Comparison of ENCODE assay signal across 32 cellular contexts in genomic region chr4:116516711-116517110, GRCh38.
"Had no signal": no experiment of that assay in that cellular context is flagged by ENCODE, and none has a peak within 500 bp of the region (broad histone marks: within the 10 kb centered on the region; RNA-seq: fewer than 3 reads in every experiment).

No MANE protein-coding gene starts in this region.

- H3K4me1 ChIP-seq: ascending aorta, breast epithelium had no signal

- H3K36me3 ChIP-seq: adrenal gland, ascending aorta, brain microvascular endothelial cell, breast epithelium, cardiac muscle cell had no signal

- H3K27me3 ChIP-seq: adrenal gland, ascending aorta, body of pancreas, brain microvascular endothelial cell, breast epithelium, cardiac muscle cell had no signal

- H3K4me3 ChIP-seq: adrenal gland, ascending aorta, body of pancreas, breast epithelium, cardiac muscle cell had no signal

- DNase-seq: activated effector memory CD4-positive, alpha-beta T cell treated with anti-CD3 and anti-CD28 coated beads, Interleukin-2, amount 50 U/mL, for 16 hours; activated effector memory CD4-positive, alpha-beta T cell treated with Interleukin-2 at 50 U/mL for 16 hours; activated gamma-delta T cell; activated gamma-delta T cell treated with Interleukin-2 at 50 U/mL for 16 hours; activated naive CD4-positive, alpha-beta T cell; activated naive CD4-positive, alpha-beta T cell treated with anti-CD3 and anti-CD28 coated beads for 36 hours; activated naive CD4-positive, alpha-beta T cell treated with anti-CD3 and anti-CD28 coated beads, Interleukin-2, amount 10 ng/mL, durations not matched to agents 7 days and 5 days; activated naive CD4-positive, alpha-beta T cell treated with anti-CD3 and anti-CD28 coated beads, Interleukin-2, amount 50 U/mL, for 16 hours; activated naive CD4-positive, alpha-beta T cell treated with Interleukin-2 at 50 U/mL for 16 hours; activated naive CD8-positive, alpha-beta T cell treated with anti-CD3 and anti-CD28 coated beads for 36 hours; activated naive CD8-positive, alpha-beta T cell treated with anti-CD3 and anti-CD28 coated beads, Interleukin-2, amount 10 ng/mL, durations not matched to agents 7 days and 5 days; activated naive CD8-positive, alpha-beta T cell treated with anti-CD3 and anti-CD28 coated beads, Interleukin-2, amount 50 U/mL, for 24 hours; activated T-cell treated with anti-CD3 and anti-CD28 coated beads, Interleukin-2, amount 50 U/mL, for 1 hour; activated T-cell treated with anti-CD3 and anti-CD28 coated beads, Interleukin-2, amount 50 U/mL, for 24 hours; activated T-cell treated with anti-CD3 and anti-CD28 coated beads, Interleukin-2, amount 50 U/mL, for 4 hours; activated T-cell treated with anti-CD3 and anti-CD28 coated beads, Interleukin-2, amount 50 U/mL, for 48 hours; activated T-cell treated with anti-CD3 and anti-CD28 coated beads, Interleukin-2, amount 50 U/mL, for 72 hours; adrenal gland; amniotic stem cell; amygdala; anterior cingulate cortex; aorta; brain microvascular endothelial cell; caudate nucleus; central memory CD4-positive, alpha-beta T cell; cerebellar nuclear complex had no signal

- H3K27ac ChIP-seq: adrenal gland, ascending aorta, body of pancreas, brain microvascular endothelial cell, breast epithelium, cardiac muscle cell had no signal

- ATAC-seq: activated naive CD4-positive, alpha-beta T cell treated with anti-CD3 and anti-CD28 coated beads, Interleukin-2, amount 50 U/mL, for 72 hours; activated naive CD8-positive, alpha-beta T cell treated with anti-CD3 and anti-CD28 coated beads, Interleukin-2, amount 50 U/mL, for 24 hours; activated T-cell treated with anti-CD3 and anti-CD28 coated beads, Interleukin-2, amount 50 U/mL, for 4 hours; activated T-cell treated with anti-CD3 and anti-CD28 coated beads, Interleukin-2, amount 50 U/mL, for 72 hours; activated T-helper 17 cell treated with anti-CD3 and anti-CD28 coated beads, Interleukin-2, amount 50 U/mL, for 72 hours had no signal

- H3K9me3 ChIP-seq: adrenal gland, ascending aorta, body of pancreas, breast epithelium had no signal
